ENCODE assay signal across 25 cellular contexts in the genomic region with DNA sequence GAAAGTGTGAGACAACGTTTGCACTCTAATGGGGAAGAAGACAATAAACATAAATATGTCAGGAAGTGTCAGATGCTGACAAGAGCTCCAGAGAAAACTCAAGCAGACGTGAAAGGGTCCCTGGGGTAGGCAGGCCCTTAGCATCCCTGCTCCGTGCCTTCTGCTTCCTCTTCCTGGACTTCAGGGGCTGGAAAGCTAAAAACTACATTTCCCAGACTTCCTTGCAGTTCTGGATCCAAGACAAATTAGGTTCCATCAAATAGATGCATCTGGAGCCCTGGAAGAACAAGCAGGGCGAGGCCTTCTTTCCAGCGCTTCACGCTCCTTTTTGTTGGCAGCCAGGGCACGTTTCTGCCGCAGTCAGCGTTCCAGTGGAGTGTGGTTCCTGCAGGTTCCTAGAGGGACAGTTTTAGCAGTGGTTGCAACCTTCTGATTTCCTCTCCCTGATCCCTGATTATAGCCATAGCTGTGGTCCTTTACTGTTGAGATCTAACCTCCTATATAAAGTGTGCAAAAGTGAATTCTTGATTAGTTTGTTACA. TPM values are rescaled to one million over a fixed set of nuclear protein-coding genes. Genes with fewer than 3 reads are reported as not detected.
"Had no signal": no experiment of that assay in that cellular context is flagged by ENCODE, and none has a peak within 500 bp of the region (broad histone marks: within the 10 kb centered on the region; RNA-seq: fewer than 3 reads in every experiment).

No MANE protein-coding gene starts in this region.

- H3K4me3 ChIP-seq: coronary artery, esophagus muscularis mucosa, gastrocnemius medialis, transverse colon, uterus had no signal

- H3K9me3 ChIP-seq: gastrocnemius medialis, transverse colon, uterus had no signal

- H3K27me3 Mint-ChIP-seq: activated CD4-positive, alpha-beta T cell treated with anti-CD3 and anti-CD28 coated beads, Interleukin-2, amount 10 ng/mL, durations not matched to agents 7 days and 5 days; activated CD8-positive, alpha-beta memory T cell treated with anti-CD3 and anti-CD28 coated beads, Interleukin-2, amount 10 ng/mL, durations not matched to agents 7 days and 5 days; activated naive CD4-positive, alpha-beta T cell treated with anti-CD3 and anti-CD28 coated beads, Interleukin-2, amount 10 ng/mL, durations not matched to agents 7 days and 5 days had no signal

- H3K4me1 Mint-ChIP-seq: activated CD4-positive, alpha-beta T cell treated with anti-CD3 and anti-CD28 coated beads, Interleukin-2, amount 10 ng/mL, durations not matched to agents 7 days and 5 days; activated CD8-positive, alpha-beta memory T cell treated with anti-CD3 and anti-CD28 coated beads, Interleukin-2, amount 10 ng/mL, durations not matched to agents 7 days and 5 days; activated naive CD4-positive, alpha-beta T cell treated with anti-CD3 and anti-CD28 coated beads, Interleukin-2, amount 10 ng/mL, durations not matched to agents 7 days and 5 days; stimulated activated memory B cell treated with anti-CD40 and anti-IgM and Interleukin-4, amounts not matched to agents 10 μg/mL and 1 μg/mL and 100 μg/mL, for 72 hours had no signal

- H3K36me3 Mint-ChIP-seq: activated CD8-positive, alpha-beta memory T cell treated with anti-CD3 and anti-CD28 coated beads, Interleukin-2, amount 10 ng/mL, durations not matched to agents 7 days and 5 days; activated naive CD4-positive, alpha-beta T cell treated with anti-CD3 and anti-CD28 coated beads, Interleukin-2, amount 10 ng/mL, durations not matched to agents 7 days and 5 days; stimulated activated memory B cell treated with anti-CD40 and anti-IgM and Interleukin-4, amounts not matched to agents 10 μg/mL and 1 μg/mL and 100 μg/mL, for 72 hours had no signal

- H3K27ac Mint-ChIP-seq: activated CD4-positive, alpha-beta T cell treated with anti-CD3 and anti-CD28 coated beads, Interleukin-2, amount 10 ng/mL, durations not matched to agents 7 days and 5 days; activated CD8-positive, alpha-beta memory T cell treated with anti-CD3 and anti-CD28 coated beads, Interleukin-2, amount 10 ng/mL, durations not matched to agents 7 days and 5 days; activated CD8-positive, alpha-beta T cell treated with anti-CD3 and anti-CD28 coated beads for 36 hours; activated naive CD4-positive, alpha-beta T cell treated with anti-CD3 and anti-CD28 coated beads, Interleukin-2, amount 10 ng/mL, durations not matched to agents 7 days and 5 days; nephron; stimulated activated memory B cell treated with anti-CD40 and anti-IgM and Interleukin-4, amounts not matched to agents 10 μg/mL and 1 μg/mL and 100 μg/mL, for 72 hours had no signal

- H3K27ac ChIP-seq: coronary artery, esophagus muscularis mucosa, gastrocnemius medialis, transverse colon, uterus, VCaP had no signal

- ATAC-seq: activated CD8-positive, alpha-beta memory T cell treated with anti-CD3 and anti-CD28 coated beads, Interleukin-2, amount 10 ng/mL, durations not matched to agents 7 days and 5 days; activated CD8-positive, alpha-beta T cell treated with anti-CD3 and anti-CD28 coated beads for 36 hours; gastrocnemius medialis; sciatic nerve; stimulated activated memory B cell treated with anti-CD40 and anti-IgM and Interleukin-4, amounts not matched to agents 10 μg/mL and 1 μg/mL and 100 μg/mL, for 72 hours had no signal

- H3K9me3 Mint-ChIP-seq: activated CD4-positive, alpha-beta T cell treated with anti-CD3 and anti-CD28 coated beads, Interleukin-2, amount 10 ng/mL, durations not matched to agents 7 days and 5 days; stimulated activated memory B cell treated with anti-CD40 and anti-IgM and Interleukin-4, amounts not matched to agents 10 μg/mL and 1 μg/mL and 100 μg/mL, for 72 hours had no signal

- H3K27me3 ChIP-seq: esophagus muscularis mucosa, gastrocnemius medialis, transverse colon, uterus had no signal

- H3K4me1 ChIP-seq: esophagus muscularis mucosa, gastrocnemius medialis, transverse colon, uterus had no signal

- H3K36me3 ChIP-seq: esophagus muscularis mucosa, gastrocnemius medialis, transverse colon, uterus had no signal

- H3K4me3 Mint-ChIP-seq: activated CD4-positive, alpha-beta T cell treated with anti-CD3 and anti-CD28 coated beads, Interleukin-2, amount 10 ng/mL, durations not matched to agents 7 days and 5 days; activated CD8-positive, alpha-beta memory T cell treated with anti-CD3 and anti-CD28 coated beads, Interleukin-2, amount 10 ng/mL, durations not matched to agents 7 days and 5 days; activated CD8-positive, alpha-beta T cell treated with anti-CD3 and anti-CD28 coated beads for 36 hours; activated naive CD4-positive, alpha-beta T cell treated with anti-CD3 and anti-CD28 coated beads, Interleukin-2, amount 10 ng/mL, durations not matched to agents 7 days and 5 days; nephron; stimulated activated memory B cell treated with anti-CD40 and anti-IgM and Interleukin-4, amounts not matched to agents 10 μg/mL and 1 μg/mL and 100 μg/mL, for 72 hours had no signal

- DNase-seq: activated CD4-positive, alpha-beta T cell treated with anti-CD3 and anti-CD28 coated beads, Interleukin-2, amount 10 ng/mL, durations not matched to agents 7 days and 5 days; activated CD4-positive, CD25-positive, alpha-beta regulatory T cell treated with anti-CD3 and anti-CD28 coated beads, Interleukin-2, amount 50 U/mL, for 72 hours; activated CD8-positive, alpha-beta memory T cell treated with anti-CD3 and anti-CD28 coated beads, Interleukin-2, amount 10 ng/mL, durations not matched to agents 7 days and 5 days; activated CD8-positive, alpha-beta T cell treated with anti-CD3 and anti-CD28 coated beads for 36 hours; activated effector memory CD4-positive, alpha-beta T cell treated with anti-CD3 and anti-CD28 coated beads, Interleukin-2, amount 50 U/mL, for 16 hours; activated naive CD4-positive, alpha-beta T cell treated with anti-CD3 and anti-CD28 coated beads, Interleukin-2, amount 10 ng/mL, durations not matched to agents 7 days and 5 days; activated T-cell treated with anti-CD3 and anti-CD28 coated beads for 4 hours; amygdala; cerebellar nuclear complex; gastrocnemius medialis; head of caudate nucleus; hypothalamus; occipital lobe; small intestine; stimulated activated CD4-positive, alpha-beta T cell treated with anti-CD3 and anti-CD28 coated beads, Interleukin-2, amount 100 ng/mL, for 24 hours; transverse colon; uterus had no signal

- FAIRE-seq: islet of Langerhans, small intestine had no signal

RNA-seq across cellular contexts. Expression of gene MSX1, which starts 53.6 kb away (rescaled TPM):
- total RNA-seq: activated CD4-positive, alpha-beta T cell treated with anti-CD3 and anti-CD28 coated beads, Interleukin-2, amount 10 ng/mL, durations not matched to agents 7 days and 5 days; mononuclear cell had no signal
